In the genomic region with DNA sequence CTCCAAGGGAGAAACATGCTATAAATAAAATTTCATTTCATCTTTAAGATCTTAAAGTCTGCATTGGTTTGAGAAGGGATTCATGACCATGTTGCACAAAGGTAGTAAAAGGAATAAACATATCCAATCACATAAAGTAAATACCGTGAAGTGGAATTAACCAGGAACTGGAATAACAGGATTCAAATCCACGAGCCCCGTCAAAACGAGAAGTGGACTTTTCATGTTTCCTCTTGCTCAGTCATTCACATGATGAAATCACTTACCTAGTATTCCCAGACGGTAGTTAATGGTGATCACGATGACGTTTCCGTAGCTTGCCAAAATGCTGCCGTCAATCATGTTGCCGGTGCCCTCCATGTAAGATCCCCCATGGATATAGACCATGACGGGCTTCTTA, we compare ENCODE assay signal across 22 cellular contexts.
"Had no signal": no experiment of that assay in that cellular context is flagged by ENCODE, and none has a peak within 500 bp of the region (broad histone marks: within the 10 kb centered on the region; RNA-seq: fewer than 3 reads in every experiment).

No MANE protein-coding gene starts in this region.

- H3K27ac Mint-ChIP-seq: activated CD8-positive, alpha-beta T cell treated with anti-CD3 and anti-CD28 coated beads for 36 hours; activated naive CD4-positive, alpha-beta T cell treated with anti-CD3 and anti-CD28 coated beads, Interleukin-2, amount 50 U/mL, for 24 hours had no signal

- H3K4me3 Mint-ChIP-seq: activated CD8-positive, alpha-beta T cell treated with anti-CD3 and anti-CD28 coated beads for 36 hours; activated naive CD4-positive, alpha-beta T cell treated with anti-CD3 and anti-CD28 coated beads, Interleukin-2, amount 50 U/mL, for 24 hours; central memory CD8-positive, alpha-beta T cell had no signal

- H3K36me3 Mint-ChIP-seq: activated naive CD4-positive, alpha-beta T cell treated with anti-CD3 and anti-CD28 coated beads, Interleukin-2, amount 50 U/mL, for 24 hours had no signal

- DNase-seq: activated CD4-positive, alpha-beta T cell treated with anti-CD3 and anti-CD28 coated beads for 4 hours; activated CD8-positive, alpha-beta memory T cell treated with anti-CD3 and anti-CD28 coated beads, Interleukin-2, amount 50 U/mL, for 4 hours; activated CD8-positive, alpha-beta T cell treated with anti-CD3 and anti-CD28 coated beads for 36 hours; aorta; body of pancreas; KG1; NCI-H1048; NCI-H1417; NCI-H1930; NCI-H2107; NCI-H526; NK-92 treated with Interleukin-12 subunit alpha and Interleukin-12 subunit beta, amount 100 ng/mL, for 24 hours; OCI-M1; Peyer's patch; Right ventricle myocardium superior; SJCRH30; SK-N-SH; T-helper 1 cell; WERI-Rb-1 had no signal

- ATAC-seq: activated CD4-positive, CD25-positive, alpha-beta regulatory T cell treated with anti-CD3 and anti-CD28 coated beads, Interleukin-2, amount 50 U/mL, for 24 hours; activated CD8-positive, alpha-beta T cell treated with anti-CD3 and anti-CD28 coated beads for 36 hours; body of pancreas had no signal

- H3K27me3 Mint-ChIP-seq: activated CD8-positive, alpha-beta T cell treated with anti-CD3 and anti-CD28 coated beads for 36 hours; activated naive CD4-positive, alpha-beta T cell treated with anti-CD3 and anti-CD28 coated beads, Interleukin-2, amount 50 U/mL, for 24 hours; central memory CD8-positive, alpha-beta T cell had no signal

- H3K4me1 Mint-ChIP-seq: activated naive CD4-positive, alpha-beta T cell treated with anti-CD3 and anti-CD28 coated beads, Interleukin-2, amount 50 U/mL, for 24 hours; central memory CD8-positive, alpha-beta T cell had no signal

- H3K9me3 Mint-ChIP-seq: activated CD8-positive, alpha-beta T cell treated with anti-CD3 and anti-CD28 coated beads for 36 hours; activated naive CD4-positive, alpha-beta T cell treated with anti-CD3 and anti-CD28 coated beads, Interleukin-2, amount 50 U/mL, for 24 hours; central memory CD8-positive, alpha-beta T cell had no signal
